ENCODE assay signal across 19 cellular contexts in genomic region chr11:120304526-120304925, GRCh38. TPM values are rescaled to one million over a fixed set of nuclear protein-coding genes. Genes with fewer than 3 reads are reported as not detected.
DNase-seq lines count a peak whose midpoint lies in the region; ATAC-seq and TF ChIP-seq lines count a peak whose summit lies in the region.
"Had no signal": no experiment of that assay in that cellular context is flagged by ENCODE, and none has a peak within 500 bp of the region (broad histone marks: within the 10 kb centered on the region; RNA-seq: fewer than 3 reads in every experiment).

No MANE protein-coding gene starts in this region.

- no peaks in the 10 kb centered on the region for H3K9me3 ChIP-seq in prostate gland
- H3K9me3 ChIP-seq: testis had no signal

- no peaks in the 10 kb centered on the region for H3K4me1 Mint-ChIP-seq in activated CD8-positive, alpha-beta T cell treated with anti-CD3 and anti-CD28 coated beads, Interleukin-2, amount 10 ng/mL, durations not matched to agents 7 days and 5 days (ENCODE audit: low read depth)
- H3K4me1 Mint-ChIP-seq: activated naive CD4-positive, alpha-beta T cell treated with anti-CD3 and anti-CD28 coated beads, Interleukin-2, amount 10 ng/mL, durations not matched to agents 7 days and 5 days; memory B cell had no signal

- no peak for TF ChIP-seq CTCF in NB4 (IDR thresholded peaks at IDR 0.05; ENCODE audit: low read depth, low read length)
- no peak for TF ChIP-seq CTCF in choroid plexus epithelial cell (conservative IDR thresholded peaks at IDR 0.05; ENCODE audit: low read depth, low read length)
- no peak for TF ChIP-seq CTCF in prostate gland (IDR thresholded peaks at IDR 0.05)

- no peaks in the 10 kb centered on the region for H3K9me3 Mint-ChIP-seq in activated CD8-positive, alpha-beta T cell treated with anti-CD3 and anti-CD28 coated beads, Interleukin-2, amount 10 ng/mL, durations not matched to agents 7 days and 5 days (ENCODE audit: insufficient read depth)
- H3K9me3 Mint-ChIP-seq: activated naive CD4-positive, alpha-beta T cell treated with anti-CD3 and anti-CD28 coated beads, Interleukin-2, amount 10 ng/mL, durations not matched to agents 7 days and 5 days; CD8-positive, alpha-beta T cell; memory B cell had no signal

- TF ChIP-seq POLR2A in NB4 (IDR thresholded peaks at IDR 0.05; ENCODE audit: extremely low read depth, insufficient read length) (no peak), prostate gland (IDR thresholded peaks at IDR 0.05) (no peak)

- peaks cover 22% of the 10 kb centered on the region for H3K27me3 Mint-ChIP-seq in activated CD8-positive, alpha-beta T cell treated with anti-CD3 and anti-CD28 coated beads, Interleukin-2, amount 10 ng/mL, durations not matched to agents 7 days and 5 days (ENCODE audit: low read depth)

- CTCF ChIA-PET in activated CD8-positive, alpha-beta T cell treated with anti-CD3 and anti-CD28 coated beads, Interleukin-2, amount 10 ng/mL, durations not matched to agents 7 days and 5 days (lab: Charles Lee), result interaction anchor here (0.9 to 10.7 kb wide), 11 partner anchors 31 to 142 kb away, joined by 3 to 344 read pairs (median 8); partner anchors contain the start of gene POU2F3

- peaks cover 15% of the 10 kb centered on the region for H3K4me1 ChIP-seq in prostate gland (replicated peaks)
- H3K4me1 ChIP-seq: testis had no signal

- DNase-seq in NB4 (ENCODE audit: low read depth), result peak; percentile 19
- peak; percentile 29 for DNase-seq in choroid plexus epithelial cell (ENCODE audit: low read depth)
- no peak for DNase-seq in prostate gland (ENCODE audit: low spot score)
- DNase-seq in NCI-H526 treated with DMSO at 0.1 percent for 48 hours (lab: John Stamatoyannopoulos, UW), result no peak
- no peak for DNase-seq in activated CD8-positive, alpha-beta T cell treated with anti-CD3 and anti-CD28 coated beads, Interleukin-2, amount 10 ng/mL, durations not matched to agents 7 days and 5 days
- no peak for DNase-seq in activated CD4-positive, alpha-beta T cell treated with anti-CD3 and anti-CD28 coated beads for 1 hour
- DNase-seq: activated CD8-positive, alpha-beta memory T cell treated with anti-CD3 and anti-CD28 coated beads, Interleukin-2, amount 10 ng/mL, durations not matched to agents 7 days and 5 days; activated naive CD4-positive, alpha-beta T cell treated with anti-CD3 and anti-CD28 coated beads, Interleukin-2, amount 10 ng/mL, durations not matched to agents 7 days and 5 days; CD8-positive, alpha-beta T cell; NCI-H187; NCI-H69; SHP77 treated with DMSO at 0.1 percent for 48 hours; testis had no signal

- no peaks in the 10 kb centered on the region for H3K36me3 Mint-ChIP-seq in activated CD8-positive, alpha-beta T cell treated with anti-CD3 and anti-CD28 coated beads, Interleukin-2, amount 10 ng/mL, durations not matched to agents 7 days and 5 days (ENCODE audit: low read depth)
- H3K36me3 Mint-ChIP-seq: activated CD8-positive, alpha-beta memory T cell treated with anti-CD3 and anti-CD28 coated beads, Interleukin-2, amount 10 ng/mL, durations not matched to agents 7 days and 5 days; activated naive CD4-positive, alpha-beta T cell treated with anti-CD3 and anti-CD28 coated beads, Interleukin-2, amount 10 ng/mL, durations not matched to agents 7 days and 5 days; CD8-positive, alpha-beta T cell; memory B cell had no signal

- no peak overlapping the region for H3K4me3 Mint-ChIP-seq in activated CD8-positive, alpha-beta T cell treated with anti-CD3 and anti-CD28 coated beads, Interleukin-2, amount 10 ng/mL, durations not matched to agents 7 days and 5 days
- H3K4me3 Mint-ChIP-seq: activated CD8-positive, alpha-beta memory T cell treated with anti-CD3 and anti-CD28 coated beads, Interleukin-2, amount 10 ng/mL, durations not matched to agents 7 days and 5 days; activated naive CD4-positive, alpha-beta T cell treated with anti-CD3 and anti-CD28 coated beads, Interleukin-2, amount 10 ng/mL, durations not matched to agents 7 days and 5 days; CD8-positive, alpha-beta T cell; memory B cell had no signal

- no peaks in the 10 kb centered on the region for H3K36me3 ChIP-seq in prostate gland
- H3K36me3 ChIP-seq: cardiac muscle cell had no signal

- POLR2A ChIA-PET in activated CD8-positive, alpha-beta T cell treated with anti-CD3 and anti-CD28 coated beads, Interleukin-2, amount 10 ng/mL, durations not matched to agents 7 days and 5 days (lab: Charles Lee), result no interaction called here

- intact Hi-C loops in prostate gland (cut with DNase I), result loop anchor here (5.0 to 10.0 kb wide), 2 partner anchors 132 to 640 kb away; no protein-coding TSS in a partner anchor

- H3K27ac ChIP-seq in prostate gland, result peak overlapping the region; percentile 88 to 89
- H3K27ac ChIP-seq: cardiac muscle cell, testis had no signal

- H3K27me3 ChIP-seq in prostate gland (replicated peaks; ENCODE audit: insufficient read depth), result no peaks in the 10 kb centered on the region
- H3K27me3 ChIP-seq: testis had no signal

- H3K27ac Mint-ChIP-seq in activated CD8-positive, alpha-beta T cell treated with anti-CD3 and anti-CD28 coated beads, Interleukin-2, amount 10 ng/mL, durations not matched to agents 7 days and 5 days, result no peak overlapping the region
- H3K27ac Mint-ChIP-seq: activated CD8-positive, alpha-beta memory T cell treated with anti-CD3 and anti-CD28 coated beads, Interleukin-2, amount 10 ng/mL, durations not matched to agents 7 days and 5 days; activated naive CD4-positive, alpha-beta T cell treated with anti-CD3 and anti-CD28 coated beads, Interleukin-2, amount 10 ng/mL, durations not matched to agents 7 days and 5 days; CD8-positive, alpha-beta T cell; memory B cell had no signal

- ATAC-seq in GM19351 (IDR thresholded peaks at IDR 0.05; ENCODE audit: unreplicated experiment) (peak; percentile 45), HG02840 (IDR thresholded peaks at IDR 0.05; ENCODE audit: low FRiP score, unreplicated experiment) (no peak)
- no peak for ATAC-seq in activated CD8-positive, alpha-beta T cell treated with anti-CD3 and anti-CD28 coated beads, Interleukin-2, amount 10 ng/mL, durations not matched to agents 7 days and 5 days
- ATAC-seq: activated CD8-positive, alpha-beta memory T cell treated with anti-CD3 and anti-CD28 coated beads, Interleukin-2, amount 10 ng/mL, durations not matched to agents 7 days and 5 days; CD8-positive, alpha-beta T cell; HepG2 had no signal

- no peak overlapping the region for H3K4me3 ChIP-seq in NB4 (ENCODE audit: low read depth, low read length)
- no peak overlapping the region for H3K4me3 ChIP-seq in choroid plexus epithelial cell (ENCODE audit: low read depth, low read length)
- H3K4me3 ChIP-seq in prostate gland, result no peak overlapping the region
- H3K4me3 ChIP-seq: cardiac muscle cell, skin epidermis, testis had no signal

RNA-seq across cellular contexts. Expression of gene TLCD5, which starts 20.6 kb away (rescaled TPM):
- 10 to 100 TPM in 1 of 2 donors, 1 to 10 TPM in 1; 7.8 to 10.6 TPM for total RNA-seq in prostate gland
- under 1 TPM; 0.08 TPM for total RNA-seq in activated CD8-positive, alpha-beta T cell treated with anti-CD3 and anti-CD28 coated beads, Interleukin-2, amount 10 ng/mL, durations not matched to agents 7 days and 5 days

RNA-seq across cellular contexts. Expression of gene ARHGEF12, which starts 31.7 kb away (rescaled TPM):
- total RNA-seq in prostate gland, result 10 to 100 TPM; 86.2 to 96.5 TPM
- total RNA-seq in activated CD8-positive, alpha-beta T cell treated with anti-CD3 and anti-CD28 coated beads, Interleukin-2, amount 10 ng/mL, durations not matched to agents 7 days and 5 days, result 10 to 100 TPM in 1 of 2 experiments, 1 to 10 TPM in 1; 9.6 to 10.0 TPM

Comparison
In these comparisons a context has a peak if more than half of its experiments do, and no peak if none do; other contexts are left out.
1. DNase-seq: peak in NB4 (single experiment) and choroid plexus epithelial cell (single experiment); none in prostate gland (single experiment), NCI-H526 treated with DMSO at 0.1 percent for 48 hours (single experiment), activated CD8-positive, alpha-beta T cell treated with anti-CD3 and anti-CD28 coated beads, Interleukin-2, amount 10 ng/mL, durations not matched to agents 7 days and 5 days (single experiment) and activated CD4-positive, alpha-beta T cell treated with anti-CD3 and anti-CD28 coated beads for 1 hour (single experiment).
2. RNA of gene TLCD5, which starts 20.6 kb away (total RNA-seq): 7.8 to 10.6 TPM in prostate gland; 0.08 TPM in activated CD8-positive, alpha-beta T cell treated with anti-CD3 and anti-CD28 coated beads, Interleukin-2, amount 10 ng/mL, durations not matched to agents 7 days and 5 days; every median in the first group is over 4 times any median in the second.
3. RNA of gene ARHGEF12, which starts 31.7 kb away (total RNA-seq): 86.2 to 96.5 TPM in prostate gland; 9.6 to 10.0 TPM in activated CD8-positive, alpha-beta T cell treated with anti-CD3 and anti-CD28 coated beads, Interleukin-2, amount 10 ng/mL, durations not matched to agents 7 days and 5 days; every median in the first group is over 4 times any median in the second.